In genomic region chr7:19215421-19215820, GRCh38 we compare ENCODE assay signal across 18 cellular contexts.
DNase-seq lines count a peak whose midpoint lies in the region; ATAC-seq, FAIRE-seq and TF ChIP-seq lines count a peak whose summit lies in the region.
"Had no signal": no experiment of that assay in that cellular context is flagged by ENCODE, and none has a peak within 500 bp of the region (broad histone marks: within the 10 kb centered on the region; RNA-seq: fewer than 3 reads in every experiment).

No MANE protein-coding gene starts in this region.

- FAIRE-seq in endometrium (lab: Jason Lieb, UNC): peak; percentile 96
- FAIRE-seq: HepG2 had no signal

- no peak overlapping the region for H3K4me2 ChIP-seq in neuronal stem cell (ENCODE audit: insufficient read depth, low read length, poor library complexity, severe bottlenecking)
- no peak overlapping the region for H3K4me2 ChIP-seq in OCI-LY7 (ENCODE audit: low read length)

- no peak overlapping the region for H3K27ac ChIP-seq in neuronal stem cell (replicated peaks; ENCODE audit: low read length)
- no peak overlapping the region for H3K27ac ChIP-seq in OCI-LY7 (ENCODE audit: low read depth, low read length, poor library complexity, severe bottlenecking)
- H3K27ac ChIP-seq: esophagus muscularis mucosa had no signal

- POLR2A ChIA-PET in BJ (lab: Charles Lee) (interaction anchor here (1.1 kb wide), 1 partner anchor 98 kb away, joined by 4 read pairs; the partner anchor contains the start of gene TWIST1), OCI-LY7 (lab: Charles Lee) (no interaction called here)

- CTCF ChIA-PET in BJ (lab: Yijun Ruan, JAX): interaction anchor here (0.5 to 0.9 kb wide), 2 partner anchors 21 to 94 kb away, joined by 3 to 4 read pairs; no protein-coding TSS in a partner anchor
- CTCF ChIA-PET in OCI-LY7 (lab: Charles Lee; ENCODE audit: unreplicated experiment): no interaction called here

- BruUV-seq in OCI-LY7 (replicated peaks; lab: Mats Ljungman, UMichigan): no TSS peak

- H3K9me3 ChIP-seq in neuronal stem cell (replicated peaks in 1 of 2; ENCODE audit: control insufficient read depth in 2 of 2, insufficient read depth in 1 of 2, low read depth in 1 of 2, low read length in 2 of 2): peaks cover 2 to 14% of the 10 kb centered on the region in 2 donors
- H3K9me3 ChIP-seq in OCI-LY7 (ENCODE audit: low read length): no peaks in the 10 kb centered on the region
- H3K9me3 ChIP-seq: esophagus muscularis mucosa had no signal

- DNase-seq in BJ (ENCODE audit: low read depth) (peak; percentile 51), NAMALWA (ENCODE audit: low spot score) (peak; percentile 26), neuronal stem cell (ENCODE audit: low spot score) (peak; percentile 20), NCI-H146 treated with DMSO at 0.1 percent for 48 hours (lab: John Stamatoyannopoulos, UW; ENCODE audit: unreplicated experiment) (no peak), OCI-LY7 (ENCODE audit: low spot score) (no peak)
- DNase-seq in activated T-cell treated with anti-CD3 and anti-CD28 coated beads, Interleukin-2, amount 50 U/mL, for 48 hours: no peak
- DNase-seq: activated CD4-positive, alpha-beta memory T cell treated with anti-CD3 and anti-CD28 coated beads, Interleukin-2, amount 10 ng/mL, durations not matched to agents 7 days and 5 days; activated gamma-delta T cell; CD8-positive, alpha-beta T cell; cerebellar nuclear complex; H7; kidney glomerular epithelial cell; NCI-H1417 treated with DMSO at 0.1 percent for 48 hours; T-cell had no signal

- H4K8ac ChIP-seq in neuronal stem cell (ENCODE audit: low read depth, low read length): no peak overlapping the region

- H3K36me3 ChIP-seq in BJ (ENCODE audit: control insufficient read depth, insufficient read depth, low read length) (no peaks in the 10 kb centered on the region), neuronal stem cell (replicated peaks in 1 of 2; ENCODE audit: control insufficient read depth in 2 of 2, insufficient read depth in 2 of 2, low read length in 2 of 2) (no peaks in the 10 kb centered on the region), OCI-LY7 (ENCODE audit: insufficient read depth, low read length) (no peaks in the 10 kb centered on the region)
- H3K36me3 ChIP-seq: esophagus muscularis mucosa had no signal

- H3K23ac ChIP-seq in neuronal stem cell (ENCODE audit: low read depth, low read length, poor library complexity): no peak overlapping the region

- no peaks in the 10 kb centered on the region for H4K20me1 ChIP-seq in OCI-LY7 (ENCODE audit: insufficient read depth, low read length)

- no peaks in the 10 kb centered on the region for H3K79me1 ChIP-seq in neuronal stem cell (ENCODE audit: low read depth, low read length)

- H3K4me3 ChIP-seq in BJ (ENCODE audit: low read depth, low read length): no peak overlapping the region
- H3K4me3 ChIP-seq in neuronal stem cell (ENCODE audit: low read length in 2 of 2): no peak overlapping the region
- no peak overlapping the region for H3K4me3 ChIP-seq in OCI-LY7 (ENCODE audit: low read depth, low read length, poor library complexity, severe bottlenecking)
- H3K4me3 ChIP-seq: esophagus muscularis mucosa had no signal

- H3K14ac ChIP-seq in neuronal stem cell (ENCODE audit: low read length): no peak overlapping the region

- H2BK120ac ChIP-seq in neuronal stem cell (ENCODE audit: low read depth, low read length): no peak overlapping the region

- H4K91ac ChIP-seq in neuronal stem cell (ENCODE audit: low read depth, low read length, poor library complexity): no peak overlapping the region

- no peak overlapping the region for H2BK5ac ChIP-seq in neuronal stem cell (ENCODE audit: low read length)

- H2AK5ac ChIP-seq in neuronal stem cell (ENCODE audit: low read depth, low read length): no peak overlapping the region

- no peak overlapping the region for H3K9ac ChIP-seq in neuronal stem cell (ENCODE audit: low read depth, low read length, poor library complexity)

- H2AFZ ChIP-seq in neuronal stem cell (ENCODE audit: low read length) (no peak overlapping the region), OCI-LY7 (ENCODE audit: low read length) (no peak overlapping the region)

- H3K27me3 ChIP-seq in BJ (ENCODE audit: control insufficient read depth, insufficient read depth, low read length) (no peaks in the 10 kb centered on the region), neuronal stem cell (ENCODE audit: control insufficient read depth in 3 of 3, insufficient read depth in 3 of 3, low read depth in 1 of 3, low read length in 3 of 3) (no peaks in the 10 kb centered on the region)
- H3K27me3 ChIP-seq: esophagus muscularis mucosa had no signal

- H3K4me1 ChIP-seq in neuronal stem cell (ENCODE audit: control insufficient read depth in 2 of 2, insufficient read depth in 1 of 2, low read depth in 1 of 2, low read length in 2 of 2): peaks cover 0 to 14% of the 10 kb centered on the region in 2 donors
- H3K4me1 ChIP-seq in OCI-LY7 (ENCODE audit: insufficient read depth, low read length, poor library complexity, severe bottlenecking): no peaks in the 10 kb centered on the region
- H3K4me1 ChIP-seq: esophagus muscularis mucosa had no signal

- H3K9me2 ChIP-seq in OCI-LY7 (ENCODE audit: insufficient read depth, low read length): no peaks in the 10 kb centered on the region

- TF ChIP-seq CTCF in BJ (IDR thresholded peaks at IDR 0.05; ENCODE audit: insufficient read depth, low read depth, low read length) (no peak), OCI-LY7 (conservative IDR thresholded peaks at IDR 0.05; ENCODE audit: low read length) (no peak)

- intact Hi-C loops in OCI-LY7 (cut with micrococcal nuclease; ENCODE audit: unreplicated experiment): no loop called here

- no peak overlapping the region for H2BK12ac ChIP-seq in neuronal stem cell (ENCODE audit: low read length)

- no peaks in the 10 kb centered on the region for H3K79me2 ChIP-seq in OCI-LY7 (ENCODE audit: insufficient read depth, low read depth, low read length)

- H3K4ac ChIP-seq in neuronal stem cell (ENCODE audit: low read length): no peak overlapping the region

- ATAC-seq in GM18519 (IDR thresholded peaks at IDR 0.05; ENCODE audit: low FRiP score, unreplicated experiment): no peak
- ATAC-seq: CD8-positive, alpha-beta T cell; HepG2; T-cell had no signal

- H2BK15ac ChIP-seq in neuronal stem cell (ENCODE audit: low read length): no peak overlapping the region

- no peak overlapping the region for H3K18ac ChIP-seq in neuronal stem cell (ENCODE audit: low read length)

Comparison
In these comparisons a context has a peak if more than half of its experiments do, and no peak if none do; other contexts are left out.
1. DNase-seq: peak in BJ (single experiment), NAMALWA (single experiment) and neuronal stem cell (single experiment); none in NCI-H146 treated with DMSO at 0.1 percent for 48 hours (single experiment), OCI-LY7 (single experiment) and activated T-cell treated with anti-CD3 and anti-CD28 coated beads, Interleukin-2, amount 50 U/mL, for 48 hours (0 of 2).